In genomic region chr6:145540741-145541140, GRCh38 we compare ENCODE assay signal across 32 cellular contexts.
"Had no signal": no experiment of that assay in that cellular context is flagged by ENCODE, and none has a peak within 500 bp of the region (broad histone marks: within the 10 kb centered on the region; RNA-seq: fewer than 3 reads in every experiment).

No MANE protein-coding gene starts in this region.

- H3K9me3 ChIP-seq: colonic mucosa, esophagus muscularis mucosa, gastroesophageal sphincter had no signal

- ATAC-seq: activated CD4-positive, CD25-positive, alpha-beta regulatory T cell treated with anti-CD3 and anti-CD28 coated beads, Interleukin-2, amount 50 U/mL, for 24 hours; activated CD8-positive, alpha-beta T cell treated with anti-CD3 and anti-CD28 coated beads for 36 hours; activated T-cell treated with anti-CD3 and anti-CD28 coated beads, Interleukin-2, amount 50 U/mL, for 4 hours; activated T-helper 17 cell treated with anti-CD3 and anti-CD28 coated beads, Interleukin-2, amount 50 U/mL, for 72 hours; gastroesophageal sphincter; T-helper 17 cell had no signal

- H3K4me3 ChIP-seq: cardiac muscle cell, colonic mucosa, esophagus muscularis mucosa, gastroesophageal sphincter had no signal

- H3K27me3 ChIP-seq: brain microvascular endothelial cell, cardiac muscle cell, colonic mucosa, esophagus muscularis mucosa, gastroesophageal sphincter had no signal

- H3K9me3 Mint-ChIP-seq: activated B cell treated with CpG ODN at 0.5 μM for 24 hours; activated CD8-positive, alpha-beta T cell treated with anti-CD3 and anti-CD28 coated beads for 36 hours; activated T-cell treated with anti-CD3 and anti-CD28 coated beads, Interleukin-2, amount 50 U/mL, for 4 hours; activated T-helper 17 cell treated with anti-CD3 and anti-CD28 coated beads, Interleukin-2, amount 50 U/mL, for 72 hours; T-helper 2 cell treated with Interferon-gamma antibody and Interleukin-4, amounts not matched to agents 5 μg/mL and 100 μg/mL, for 36 hours had no signal

- H3K27ac ChIP-seq: brain microvascular endothelial cell, cardiac muscle cell, colonic mucosa, esophagus muscularis mucosa, gastroesophageal sphincter, WERI-Rb-1 had no signal

- FAIRE-seq: astrocyte, endothelial cell of umbilical vein had no signal

- DNase-seq: activated B cell treated with CpG ODN at 0.5 μM for 24 hours; activated CD4-positive, alpha-beta T cell treated with anti-CD3 and anti-CD28 coated beads for 48 hours; activated CD4-positive, alpha-beta T cell treated with anti-CD3 and anti-CD28 coated beads, Interleukin-2, amount 50 U/mL, for 1 hour; activated CD4-positive, alpha-beta T cell treated with anti-CD3 and anti-CD28 coated beads, Interleukin-2, amount 50 U/mL, for 48 hours; activated CD8-positive, alpha-beta memory T cell treated with anti-CD3 and anti-CD28 coated beads for 24 hours; activated CD8-positive, alpha-beta T cell treated with anti-CD3 and anti-CD28 coated beads for 36 hours; activated effector memory CD4-positive, alpha-beta T cell treated with Interleukin-2 at 50 U/mL for 16 hours; activated gamma-delta T cell treated with Interleukin-2 at 50 U/mL for 16 hours; activated naive CD4-positive, alpha-beta T cell treated with anti-CD3 and anti-CD28 coated beads, Interleukin-2, amount 50 U/mL, for 16 hours; activated naive CD4-positive, alpha-beta T cell treated with Interleukin-2 at 50 U/mL for 16 hours; activated T-cell treated with anti-CD3 and anti-CD28 coated beads, Interleukin-2, amount 50 U/mL, for 4 hours; amniotic stem cell; anterior cingulate cortex; brain microvascular endothelial cell; central memory CD4-positive, alpha-beta T cell; cerebellar nuclear complex; colonic mucosa; effector CD8-positive, alpha-beta T cell; foreskin melanocyte; T-helper 1 cell; T-helper 17 cell; T1000; WERI-Rb-1 had no signal

- H3K4me3 Mint-ChIP-seq: activated B cell treated with CpG ODN at 0.5 μM for 24 hours; activated CD8-positive, alpha-beta T cell treated with anti-CD3 and anti-CD28 coated beads for 36 hours; activated naive CD8-positive, alpha-beta T cell; activated T-cell treated with anti-CD3 and anti-CD28 coated beads, Interleukin-2, amount 50 U/mL, for 4 hours; activated T-helper 17 cell treated with anti-CD3 and anti-CD28 coated beads, Interleukin-2, amount 50 U/mL, for 72 hours; T-helper 17 cell; T-helper 2 cell treated with Interferon-gamma antibody and Interleukin-4, amounts not matched to agents 5 μg/mL and 100 μg/mL, for 36 hours had no signal

- H3K4me1 ChIP-seq: colonic mucosa, gastroesophageal sphincter had no signal

- H3K4me1 Mint-ChIP-seq: activated B cell treated with CpG ODN at 0.5 μM for 24 hours; activated T-helper 17 cell treated with anti-CD3 and anti-CD28 coated beads, Interleukin-2, amount 50 U/mL, for 72 hours; T-helper 17 cell had no signal

- H3K36me3 Mint-ChIP-seq: activated naive CD8-positive, alpha-beta T cell had no signal

- H3K27me3 Mint-ChIP-seq: activated B cell treated with CpG ODN at 0.5 μM for 24 hours; activated naive CD8-positive, alpha-beta T cell; activated T-helper 17 cell treated with anti-CD3 and anti-CD28 coated beads, Interleukin-2, amount 50 U/mL, for 72 hours; T-helper 17 cell had no signal

- H3K36me3 ChIP-seq: brain microvascular endothelial cell, cardiac muscle cell, colonic mucosa, esophagus muscularis mucosa, gastroesophageal sphincter, WERI-Rb-1 had no signal

- H3K27ac Mint-ChIP-seq: activated B cell treated with CpG ODN at 0.5 μM for 24 hours; activated CD8-positive, alpha-beta T cell treated with anti-CD3 and anti-CD28 coated beads for 36 hours; activated naive CD8-positive, alpha-beta T cell; activated T-helper 17 cell treated with anti-CD3 and anti-CD28 coated beads, Interleukin-2, amount 50 U/mL, for 72 hours; T-helper 17 cell; T-helper 2 cell treated with Interferon-gamma antibody and Interleukin-4, amounts not matched to agents 5 μg/mL and 100 μg/mL, for 36 hours had no signal
